ENCODE assay signal across 20 cellular contexts in genomic region chr6:139091859-139092258, GRCh38.
A peak's percentile ranks its signal among the peaks of the same experiment; 100 is the strongest.
DNase-seq lines count a peak whose midpoint lies in the region; ATAC-seq and TF ChIP-seq lines count a peak whose summit lies in the region.
"Had no signal": no experiment of that assay in that cellular context is flagged by ENCODE, and none has a peak within 500 bp of the region (broad histone marks: within the 10 kb centered on the region; RNA-seq: fewer than 3 reads in every experiment).

No MANE protein-coding gene starts in this region.

- no peak for TF ChIP-seq CTCF in AG09309 (IDR thresholded peaks at IDR 0.05; ENCODE audit: control insufficient read depth, insufficient read depth, low read depth, low read length, missing control alignments)

- ATAC-seq in GM18870 (IDR thresholded peaks at IDR 0.05; ENCODE audit: unreplicated experiment): no peak
- ATAC-seq: A549; CD8-positive, alpha-beta T cell; GM23338; HCT116 had no signal

- DNase-seq in AG09309 (ENCODE audit: low read depth) (peak; percentile 37), EH (ENCODE audit: low read depth) (peak; percentile 4), cerebellar cortex (ENCODE audit: low spot score) (peak; percentile 2), fibroblast of peridontal ligament (ENCODE audit: extremely low read depth) (peak; percentile 14), NCI-H226 (no peak), DMS153 treated with DMSO at 0.1 percent for 48 hours (lab: John Stamatoyannopoulos, UW; ENCODE audit: unreplicated experiment) (no peak)
- DNase-seq: 8988T; ACHN; Caco-2; CD4-positive, CD25-positive, alpha-beta regulatory T cell; CD8-positive, alpha-beta T cell; DMS153; DMS79; GF-D8; H9 had no signal

- no peak overlapping the region for H3K4me3 ChIP-seq in AG09309 (ENCODE audit: control insufficient read depth, low read depth, low read length)
- H3K4me3 ChIP-seq: A549, BLaER1, GM23338 had no signal

Comparison
In these comparisons a context has a peak if more than half of its experiments do, and no peak if none do; other contexts are left out.
1. DNase-seq: peak in AG09309 (single experiment), EH (single experiment), cerebellar cortex (single experiment) and fibroblast of peridontal ligament (single experiment); none in NCI-H226 (single experiment) and DMS153 treated with DMSO at 0.1 percent for 48 hours (single experiment).